21 cellular contexts compared by ENCODE assay signal in genomic region chr4:76736434-76736833, GRCh38.
DNase-seq lines count a peak whose midpoint lies in the region; ATAC-seq and TF ChIP-seq lines count a peak whose summit lies in the region.
"Had no signal": no experiment of that assay in that cellular context is flagged by ENCODE, and none has a peak within 500 bp of the region (broad histone marks: within the 10 kb centered on the region; RNA-seq: fewer than 3 reads in every experiment).

No MANE protein-coding gene starts in this region.

- TF ChIP-seq POLR2A in stomach (IDR thresholded peaks at IDR 0.05), result no peak

- H3K4me3 ChIP-seq in adipocyte (ENCODE audit: low read length) (no peak overlapping the region), fibroblast of villous mesenchyme (ENCODE audit: low read depth, low read length) (no peak overlapping the region), stomach (no peak overlapping the region), Karpas-422 (ENCODE audit: low read length) (no peak overlapping the region), right cardiac atrium (ENCODE audit: low read length) (no peak overlapping the region)
- H3K4me3 ChIP-seq: HAP-1, lung, neural progenitor cell, SK-N-MC had no signal

- H3K27ac ChIP-seq in stomach (peak overlapping the region in 3 of 5 donors; percentile 64 to 81 (median 72)), Karpas-422 (ENCODE audit: low read length) (no peak overlapping the region), right cardiac atrium (ENCODE audit: low read length) (no peak overlapping the region)
- H3K27ac ChIP-seq: neural progenitor cell, SK-N-MC had no signal

- no peak overlapping the region for H3K4me2 ChIP-seq in Karpas-422 (ENCODE audit: low read depth, low read length, poor library complexity, severe bottlenecking)
- H3K4me2 ChIP-seq: neural progenitor cell had no signal

- H3K9me3 ChIP-seq in adipocyte (ENCODE audit: control insufficient read depth, low read length), result no peaks in the 10 kb centered on the region
- no peaks in the 10 kb centered on the region for H3K9me3 ChIP-seq in stomach
- H3K9me3 ChIP-seq in Karpas-422 (ENCODE audit: low read length), result no peaks in the 10 kb centered on the region
- H3K9me3 ChIP-seq in right cardiac atrium (ENCODE audit: control insufficient read depth, low read length), result no peaks in the 10 kb centered on the region
- H3K9me3 ChIP-seq: BE2C, HAP-1 had no signal

- H3K4me1 ChIP-seq in adipocyte (ENCODE audit: control insufficient read depth, insufficient read depth, low read length), result peaks cover 35% of the 10 kb centered on the region
- peaks cover 7 to 54% (median 34%) of the 10 kb centered on the region in 4 donors for H3K4me1 ChIP-seq in stomach
- H3K4me1 ChIP-seq in Karpas-422 (ENCODE audit: low read length), result no peaks in the 10 kb centered on the region
- peaks cover 5% of the 10 kb centered on the region for H3K4me1 ChIP-seq in right cardiac atrium (ENCODE audit: control insufficient read depth, insufficient read depth, low read length)
- H3K4me1 ChIP-seq: BE2C, neural progenitor cell had no signal

- TF ChIP-seq EP300 in stomach (IDR thresholded peaks at IDR 0.05), result no peak

- H3K9ac ChIP-seq in adipocyte (ENCODE audit: low read length) (no peak overlapping the region), Karpas-422 (ENCODE audit: low read length) (no peak overlapping the region)
- H3K9ac ChIP-seq: neural progenitor cell had no signal

- intact Hi-C loops in stomach (cut with DNase I; ENCODE audit: low total_unique reads) (no loop called here), Right ventricle myocardium superior (cut with DNase I) (no loop called here), right cardiac atrium (cut with DNase I) (no loop called here)

- 58 to 70% (median 69%) methylated on average over 3 of the region's 3 CpGs for WGBS in stomach, 5 donors
- 47% methylated on average over 3 of the region's 3 CpGs for WGBS in right cardiac atrium

- ATAC-seq in Right ventricle myocardium superior (ENCODE audit: poor library complexity), result no peak
- no peak for ATAC-seq in GM19463 (IDR thresholded peaks at IDR 0.05; ENCODE audit: unreplicated experiment)
- no peak for ATAC-seq in right cardiac atrium

- no peaks in the 10 kb centered on the region for H3K9me2 ChIP-seq in Karpas-422 (replicated peaks; ENCODE audit: insufficient read depth, low read length)

- H2AFZ ChIP-seq in Karpas-422 (ENCODE audit: low read length), result no peak overlapping the region
- H2AFZ ChIP-seq: neural progenitor cell had no signal

- no peaks in the 10 kb centered on the region for H4K20me1 ChIP-seq in Karpas-422 (ENCODE audit: insufficient read depth, low read depth, low read length)

- H3K27me3 ChIP-seq in adipocyte (replicated peaks; ENCODE audit: control insufficient read depth, insufficient read depth, low read length), result no peaks in the 10 kb centered on the region
- H3K27me3 ChIP-seq in stomach, result no peaks in the 10 kb centered on the region
- no peaks in the 10 kb centered on the region for H3K27me3 ChIP-seq in Karpas-422 (ENCODE audit: low read length)
- no peaks in the 10 kb centered on the region for H3K27me3 ChIP-seq in right cardiac atrium (ENCODE audit: control insufficient read depth, insufficient read depth)
- H3K27me3 ChIP-seq: BE2C, neural progenitor cell had no signal

- no peaks in the 10 kb centered on the region for H3K79me2 ChIP-seq in Karpas-422 (ENCODE audit: low read length)

- peak; percentile 93 for DNase-seq in HCEC 1CT
- peak; percentile 75 for DNase-seq in adipocyte (ENCODE audit: low read depth)
- DNase-seq in fibroblast of villous mesenchyme (ENCODE audit: low read depth), result peak; percentile 76
- no peak for DNase-seq in stomach
- no peak for DNase-seq in Right ventricle myocardium superior
- no peak for DNase-seq in Karpas-422
- DNase-seq in right cardiac atrium, result no peak
- DNase-seq: activated CD4-positive, alpha-beta memory T cell treated with anti-CD3 and anti-CD28 coated beads for 36 hours; activated naive CD8-positive, alpha-beta T cell treated with anti-CD3 and anti-CD28 coated beads for 36 hours; activated T-cell treated with anti-CD3 and anti-CD28 coated beads, Interleukin-2, amount 50 U/mL, for 24 hours; BE2C; caudate nucleus; endodermal cell; NCI-H1694 treated with DMSO at 0.1 percent for 48 hours; stimulated activated CD4-positive, alpha-beta T cell treated with anti-CD3 and anti-CD28 coated beads, Interleukin-2, amount 100 ng/mL, for 24 hours; substantia nigra had no signal

- TF ChIP-seq CTCF in fibroblast of villous mesenchyme (IDR thresholded peaks at IDR 0.05; ENCODE audit: insufficient read depth, low read depth, low read length) (no peak), stomach (IDR thresholded peaks at IDR 0.05) (no peak)

- H3K36me3 ChIP-seq in adipocyte (ENCODE audit: control insufficient read depth, insufficient read depth, low read length, severe bottlenecking), result no peaks in the 10 kb centered on the region
- peaks cover 20 to 54% (median 36%) of the 10 kb centered on the region in 4 donors for H3K36me3 ChIP-seq in stomach
- H3K36me3 ChIP-seq in Karpas-422 (ENCODE audit: insufficient read depth, low read length), result no peaks in the 10 kb centered on the region
- H3K36me3 ChIP-seq: neural progenitor cell had no signal

Comparison
In these comparisons a context has a peak if more than half of its experiments do, and no peak if none do; other contexts are left out.
1. DNase-seq: peak in HCEC 1CT (single experiment), adipocyte (single experiment) and fibroblast of villous mesenchyme (single experiment); none in stomach (single experiment), Right ventricle myocardium superior (single experiment), Karpas-422 (single experiment) and right cardiac atrium (0 of 3).
2. H3K27ac ChIP-seq: peak in stomach (3 of 5); none in Karpas-422 (single experiment) and right cardiac atrium (single experiment).